ENCODE assay signal across 8 cellular contexts in the genomic region with DNA sequence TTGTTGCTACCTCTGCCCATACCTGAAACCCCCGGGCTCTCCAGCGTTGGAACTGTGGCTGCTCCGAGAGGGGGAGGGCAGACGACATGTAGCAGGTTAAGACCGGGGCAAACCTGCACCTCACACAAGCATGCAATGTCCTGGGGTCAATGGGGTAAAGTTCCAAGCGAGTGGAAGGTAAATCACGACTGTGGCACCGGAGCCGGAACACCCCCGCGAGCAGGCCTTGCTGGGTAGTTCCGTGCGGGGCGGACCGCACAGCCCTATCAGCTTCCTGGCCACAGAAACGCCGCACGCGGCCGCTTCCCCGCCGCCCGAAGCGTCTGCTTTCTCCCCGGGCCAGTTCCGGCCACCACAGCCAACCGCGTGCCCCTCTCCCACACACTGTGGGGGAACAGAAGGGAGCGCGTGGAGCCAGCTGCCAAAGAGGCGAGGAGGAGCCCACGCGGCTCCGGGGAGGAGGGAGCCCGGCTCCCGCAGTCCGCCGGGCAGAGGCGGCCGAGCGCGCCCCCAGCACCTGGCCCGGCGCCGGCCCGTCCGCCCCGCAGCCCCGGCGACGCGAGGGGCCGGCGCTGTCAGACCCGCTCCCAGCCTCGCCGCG. TPM values are rescaled to one million over a fixed set of nuclear protein-coding genes. Genes with fewer than 3 reads are reported as not detected.
DNase-seq lines count a peak whose midpoint lies in the region; ATAC-seq, FAIRE-seq and TF ChIP-seq lines count a peak whose summit lies in the region.

No MANE protein-coding gene starts in this region.

- no peak for TF ChIP-seq POLR2A in esophagus squamous epithelium (IDR thresholded peaks at IDR 0.05)
- no peak for TF ChIP-seq POLR2A in erythroblast (IDR thresholded peaks at IDR 0.05; ENCODE audit: low read length)

- peaks cover 9% of the 10 kb centered on the region for H3K4me1 ChIP-seq in CD8-positive, alpha-beta T cell (ENCODE audit: insufficient read depth, low read length)
- peaks cover 6 to 41% (median 13%) of the 10 kb centered on the region in 3 donors for H3K4me1 ChIP-seq in esophagus squamous epithelium

- no peak for FAIRE-seq in HTR-8/SVneo (lab: Jason Lieb, UNC)

- CTCF ChIA-PET in CD8-positive, alpha-beta T cell (lab: Charles Lee): no interaction called here

- H3K36me3 Mint-ChIP-seq in CD8-positive, alpha-beta T cell: peaks cover 2% of the 10 kb centered on the region
- H3K36me3 Mint-ChIP-seq in nephron (ENCODE audit: low read depth): no peaks in the 10 kb centered on the region

- H3K27ac ChIP-seq in CD8-positive, alpha-beta T cell (ENCODE audit: low read depth, low read length): no peak overlapping the region
- H3K27ac ChIP-seq in esophagus squamous epithelium: peak overlapping the region; percentile 42 to 81 (median 73)

- peaks cover 17% of the 10 kb centered on the region for H3K4me1 Mint-ChIP-seq in CD8-positive, alpha-beta T cell (ENCODE audit: low read depth)
- H3K4me1 Mint-ChIP-seq in nephron: peaks cover 24% of the 10 kb centered on the region

- intact Hi-C loops in CD8-positive, alpha-beta T cell (cut with DNase I, micrococcal nuclease): no loop called here
- intact Hi-C loops in esophagus squamous epithelium (cut with DNase I): no loop called here

- no peak overlapping the region for H3K27ac Mint-ChIP-seq in CD8-positive, alpha-beta T cell
- H3K27ac Mint-ChIP-seq in nephron: peak overlapping the region in 1 of 3 experiments; percentile 32

- DNase-seq in CD8-positive, alpha-beta T cell: peak in 2 of 7 experiments; percentile 12 to 16
- peak; percentile 24 for DNase-seq in HTR-8/SVneo (ENCODE audit: insufficient read length, low spot score)
- peak; percentile 22 to 38 for DNase-seq in activated CD4-positive, alpha-beta T cell treated with anti-CD3 and anti-CD28 coated beads, Interleukin-2, amount 50 U/mL, for 48 hours
- DNase-seq in esophagus squamous epithelium (lab: John Stamatoyannopoulos, UW): no peak
- no peak for DNase-seq in NCI-H2107 (lab: John Stamatoyannopoulos, UW)
- no peak for DNase-seq in NCI-H2196 (lab: John Stamatoyannopoulos, UW; ENCODE audit: unreplicated experiment)
- no peak for DNase-seq in erythroblast (lab: John Stamatoyannopoulos, UW)

- peak overlapping the region; percentile 70 for H3K4me3 Mint-ChIP-seq in CD8-positive, alpha-beta T cell
- peak overlapping the region; percentile 81 to 85 (median 84) for H3K4me3 Mint-ChIP-seq in nephron

- POLR2A ChIA-PET in CD8-positive, alpha-beta T cell (lab: Charles Lee): no interaction called here

- peak overlapping the region; percentile 24 for H3K4me3 ChIP-seq in CD8-positive, alpha-beta T cell (ENCODE audit: low read depth, low read length)
- peak overlapping the region; percentile 50 to 83 (median 66) for H3K4me3 ChIP-seq in esophagus squamous epithelium

- no peak for TF ChIP-seq CTCF in CD8-positive, alpha-beta T cell (IDR thresholded peaks at IDR 0.05)
- TF ChIP-seq CTCF in esophagus squamous epithelium (IDR thresholded peaks at IDR 0.05): no peak
- no peak for TF ChIP-seq CTCF in nephron (IDR thresholded peaks at IDR 0.05; ENCODE audit: unreplicated experiment in 3 of 3)

- H3K9me3 Mint-ChIP-seq in CD8-positive, alpha-beta T cell: no peaks in the 10 kb centered on the region
- H3K9me3 Mint-ChIP-seq in nephron: no peaks in the 10 kb centered on the region

- WGBS in esophagus squamous epithelium, 2 donors: 1 to 20% methylated on average over 3 to 23 of the region's 58 CpGs

- peak; percentile 55 for ATAC-seq in CD8-positive, alpha-beta T cell

- peaks cover 14% of the 10 kb centered on the region for H3K27me3 ChIP-seq in CD8-positive, alpha-beta T cell (ENCODE audit: insufficient read depth, low read length)
- H3K27me3 ChIP-seq in esophagus squamous epithelium: peaks cover 0 to 49% (median 0%) of the 10 kb centered on the region in 4 donors

- H3K9me3 ChIP-seq in CD8-positive, alpha-beta T cell (ENCODE audit: low read length): no peaks in the 10 kb centered on the region
- no peaks in the 10 kb centered on the region for H3K9me3 ChIP-seq in esophagus squamous epithelium

- H3K36me3 ChIP-seq in CD8-positive, alpha-beta T cell (ENCODE audit: insufficient read depth, low read length): no peaks in the 10 kb centered on the region
- H3K36me3 ChIP-seq in esophagus squamous epithelium: no peaks in the 10 kb centered on the region

- peaks cover 61% of the 10 kb centered on the region for H3K27me3 Mint-ChIP-seq in CD8-positive, alpha-beta T cell (ENCODE audit: low read depth)
- H3K27me3 Mint-ChIP-seq in nephron (ENCODE audit: low read depth): peaks cover 60% of the 10 kb centered on the region

RNA-seq across cellular contexts. Expression of gene SPTBN2, which starts 1.6 kb away (rescaled TPM):
- not detected for total RNA-seq in CD8-positive, alpha-beta T cell
- total RNA-seq in esophagus squamous epithelium: 100 to 1,000 TPM; 101 to 368 (median 128) TPM

RNA-seq across cellular contexts. Expression of gene RBM4B, which starts 49.7 kb away (rescaled TPM):
- total RNA-seq in CD8-positive, alpha-beta T cell: 1 to 10 TPM; 5.4 to 5.6 TPM
- total RNA-seq in esophagus squamous epithelium: 10 to 100 TPM in 2 of 4 donors, 1 to 10 TPM in 2; 8.4 to 16.4 (median 9.2) TPM

Comparison
In these comparisons a context has a peak if more than half of its experiments do, and no peak if none do; other contexts are left out.
1. DNase-seq: peak in HTR-8/SVneo (single experiment) and activated CD4-positive, alpha-beta T cell treated with anti-CD3 and anti-CD28 coated beads, Interleukin-2, amount 50 U/mL, for 48 hours (2 of 2); none in esophagus squamous epithelium (single experiment), NCI-H2107 (single experiment), NCI-H2196 (single experiment) and erythroblast (0 of 2).
2. RNA of gene SPTBN2, which starts 1.6 kb away (total RNA-seq): 101 to 368 TPM in esophagus squamous epithelium; not detected in CD8-positive, alpha-beta T cell; every median in the first group is over 100 times any median in the second.